Comparison of ENCODE assay signal across 9 cellular contexts in the genomic region with DNA sequence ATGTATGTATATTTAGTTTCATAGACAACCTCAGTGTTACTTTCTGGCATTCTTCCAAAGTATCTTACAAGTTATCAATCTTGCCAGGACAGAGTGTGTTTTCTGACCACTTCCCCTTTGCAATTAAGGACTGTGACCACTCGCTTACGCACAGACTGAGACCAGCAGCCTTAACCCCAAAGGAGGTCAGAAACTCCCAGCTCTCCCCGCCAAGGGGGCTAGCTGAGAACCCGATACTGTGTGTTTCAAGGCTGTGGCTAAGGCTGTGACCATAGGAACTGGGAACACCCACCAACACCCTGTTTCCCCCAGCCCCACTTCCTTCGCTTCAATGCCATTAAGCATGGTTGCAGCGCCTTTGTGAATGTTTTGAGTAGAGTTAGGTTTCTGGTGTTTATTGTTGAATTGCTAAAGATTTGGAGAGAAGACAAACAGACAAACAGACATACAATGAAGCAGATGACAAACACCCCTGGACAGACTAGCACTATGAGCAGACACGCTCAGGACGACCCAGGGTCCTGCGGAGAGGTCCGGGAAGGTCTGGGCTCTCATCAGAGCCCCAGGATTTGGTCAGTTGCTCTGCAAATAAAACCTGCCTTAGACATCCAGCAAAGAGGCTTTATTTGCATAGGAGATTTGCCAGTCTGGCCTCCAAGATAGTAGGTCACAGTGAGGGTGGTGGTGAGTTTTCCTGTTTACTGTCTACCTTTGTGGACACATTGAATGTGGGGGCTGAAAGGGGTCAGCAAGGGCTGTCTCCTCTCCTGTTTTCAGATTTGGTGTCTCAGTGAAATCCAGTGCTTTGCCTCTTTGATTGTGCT. TPM values are rescaled to one million over a fixed set of nuclear protein-coding genes. Genes with fewer than 3 reads are reported as not detected.
DNase-seq lines count a peak whose midpoint lies in the region; ATAC-seq, FAIRE-seq and TF ChIP-seq lines count a peak whose summit lies in the region.
"Had no signal": no experiment of that assay in that cellular context is flagged by ENCODE, and none has a peak within 500 bp of the region (broad histone marks: within the 10 kb centered on the region; RNA-seq: fewer than 3 reads in every experiment).

No MANE protein-coding gene starts in this region.

- H3K4me3 ChIP-seq in gastroesophageal sphincter: no peak overlapping the region

- H3K27me3 ChIP-seq in gastroesophageal sphincter: no peaks in the 10 kb centered on the region

- no peak for TF ChIP-seq CTCF in gastroesophageal sphincter (IDR thresholded peaks at IDR 0.05)
- TF ChIP-seq CTCF in progenitor cell of endocrine pancreas (IDR thresholded peaks at IDR 0.05; ENCODE audit: unreplicated experiment): no peak

- peak; percentile 95 for ATAC-seq in GM18502 (IDR thresholded peaks at IDR 0.05; ENCODE audit: poor library complexity, unreplicated experiment)
- peak; percentile 91 for ATAC-seq in HG02571 (IDR thresholded peaks at IDR 0.05; ENCODE audit: unreplicated experiment)
- peak; percentile 56 for ATAC-seq in gastroesophageal sphincter

- no peak overlapping the region for H3K4me3 Mint-ChIP-seq in progenitor cell of endocrine pancreas (ENCODE audit: low read depth)
- H3K4me3 Mint-ChIP-seq: activated naive CD4-positive, alpha-beta T cell treated with anti-CD3 and anti-CD28 coated beads, Interleukin-2, amount 50 U/mL, for 24 hours had no signal

- 51% methylated on average over 10 of the region's 10 CpGs; no CpG with 5 or more reads in 1 of the 2 donors for WGBS in gastroesophageal sphincter (ENCODE audit: low coverage in 1 of 2), 2 donors

- H3K27ac ChIP-seq in gastroesophageal sphincter: no peak overlapping the region

- H3K36me3 ChIP-seq in gastroesophageal sphincter: no peaks in the 10 kb centered on the region

- no peaks in the 10 kb centered on the region for H3K4me1 ChIP-seq in gastroesophageal sphincter

- TF ChIP-seq POLR2A in gastroesophageal sphincter (IDR thresholded peaks at IDR 0.05): no peak

- H3K27me3 Mint-ChIP-seq in progenitor cell of endocrine pancreas: peaks cover 4% of the 10 kb centered on the region
- H3K27me3 Mint-ChIP-seq: activated naive CD4-positive, alpha-beta T cell treated with anti-CD3 and anti-CD28 coated beads, Interleukin-2, amount 50 U/mL, for 24 hours had no signal

- TF ChIP-seq EP300 in gastroesophageal sphincter (IDR thresholded peaks at IDR 0.05): no peak

- H3K9me3 Mint-ChIP-seq in progenitor cell of endocrine pancreas (ENCODE audit: low read depth): no peaks in the 10 kb centered on the region
- H3K9me3 Mint-ChIP-seq: activated naive CD4-positive, alpha-beta T cell treated with anti-CD3 and anti-CD28 coated beads, Interleukin-2, amount 50 U/mL, for 24 hours had no signal

- H3K27ac Mint-ChIP-seq in progenitor cell of endocrine pancreas: no peak overlapping the region
- H3K27ac Mint-ChIP-seq: activated naive CD4-positive, alpha-beta T cell treated with anti-CD3 and anti-CD28 coated beads, Interleukin-2, amount 50 U/mL, for 24 hours had no signal

- FAIRE-seq in RCC 7860 (lab: Jason Lieb, UNC): no peak

- DNase-seq in MV-4-11 (lab: John Stamatoyannopoulos, UW) (peak; percentile 97), NCI-H69 (lab: John Stamatoyannopoulos, UW) (no peak), RCC 7860 (ENCODE audit: low spot score) (no peak), activated T-cell treated with anti-CD3 and anti-CD28 coated beads for 4 hours (no peak), progenitor cell of endocrine pancreas (ENCODE audit: low spot score, unreplicated experiment) (no peak)

- H3K9me3 ChIP-seq in gastroesophageal sphincter: no peaks in the 10 kb centered on the region

- no peaks in the 10 kb centered on the region for H3K36me3 Mint-ChIP-seq in progenitor cell of endocrine pancreas (ENCODE audit: insufficient read depth)
- H3K36me3 Mint-ChIP-seq: activated naive CD4-positive, alpha-beta T cell treated with anti-CD3 and anti-CD28 coated beads, Interleukin-2, amount 50 U/mL, for 24 hours had no signal

- peaks cover 13% of the 10 kb centered on the region for H3K4me1 Mint-ChIP-seq in progenitor cell of endocrine pancreas (ENCODE audit: low read depth)
- H3K4me1 Mint-ChIP-seq: activated naive CD4-positive, alpha-beta T cell treated with anti-CD3 and anti-CD28 coated beads, Interleukin-2, amount 50 U/mL, for 24 hours had no signal

RNA-seq across cellular contexts. Expression of gene TNFSF11, which starts 25.0 kb away (rescaled TPM):
- total RNA-seq in gastroesophageal sphincter (under 1 TPM in 1 of 4 donors, not detected in 3; 0.59 TPM), progenitor cell of endocrine pancreas (not detected in 2 replicates)
